Comparison of ENCODE assay signal across 8 cellular contexts in genomic region chr2:69830045-69830905, GRCh38. TPM values are rescaled to one million over a fixed set of nuclear protein-coding genes. Genes with fewer than 3 reads are reported as not detected.
A peak's percentile ranks its signal among the peaks of the same experiment; 100 is the strongest.
DNase-seq lines count a peak whose midpoint lies in the region; ATAC-seq and TF ChIP-seq lines count a peak whose summit lies in the region.

No MANE protein-coding gene starts in this region.

- WGBS in lung, 2 donors = 2 to 3% methylated on average over 44 to 45 of the region's 45 CpGs

- H3K4me3 ChIP-seq in HAP-1 = peak overlapping the region; percentile 86
- peak overlapping the region; percentile 78 to 100 (median 98) for H3K4me3 ChIP-seq in dorsolateral prefrontal cortex
- peak overlapping the region; percentile 84 for H3K4me3 ChIP-seq in lung

- H3K27me3 ChIP-seq in HAP-1 (ENCODE audit: low read depth) (no peaks in the 10 kb centered on the region), dorsolateral prefrontal cortex (no peaks in the 10 kb centered on the region), lung (ENCODE audit: control insufficient read depth, insufficient read depth) (no peaks in the 10 kb centered on the region)

- peak overlapping the region in 52 of 59 donors; percentile 20 to 97 (median 93) for H3K27ac ChIP-seq in dorsolateral prefrontal cortex
- peak overlapping the region; percentile 62 to 67 for H3K27ac ChIP-seq in lung (ENCODE audit: low read depth in 1 of 2, low read length in 1 of 2)

- H3K9me3 ChIP-seq in HAP-1 = no peaks in the 10 kb centered on the region
- H3K9me3 ChIP-seq in lung (ENCODE audit: control insufficient read depth in 2 of 2, insufficient read depth in 1 of 2, low read length in 1 of 2) = no peaks in the 10 kb centered on the region

- H3K36me3 ChIP-seq in HAP-1 (replicated peaks) = no peaks in the 10 kb centered on the region
- no peaks in the 10 kb centered on the region for H3K36me3 ChIP-seq in lung (ENCODE audit: control insufficient read depth in 2 of 2, insufficient read depth in 2 of 2, low read length in 2 of 2)

- ATAC-seq in lung (ENCODE audit: insufficient read depth, low FRiP score) = peak; percentile 44

- in situ Hi-C loops in HAP-1 (cut with MboI; ENCODE audit: low sequenced_read_pairs) = no loop called here

- H3K4me1 ChIP-seq in HAP-1 (peaks cover 15% of the 10 kb centered on the region), lung (ENCODE audit: control insufficient read depth in 2 of 2, insufficient read depth in 2 of 2, low read length in 2 of 2) (peaks cover 5 to 12% of the 10 kb centered on the region in 2 donors)

- no peak for TF ChIP-seq CTCF in dorsolateral prefrontal cortex (IDR thresholded peaks at IDR 0.05 in 54 of 56, conservative IDR thresholded peaks at IDR 0.05 in 2 of 56; ENCODE audit: low read depth in 1 of 56, partially characterized antibody in 56 of 56)
- TF ChIP-seq CTCF in lung (IDR thresholded peaks at IDR 0.05; ENCODE audit: control extremely low read depth, extremely low read depth) = no peak

- intact Hi-C loops in dorsolateral prefrontal cortex (cut with DNase I) = loop anchor here (5.0 to 10.0 kb wide), 3 partner anchors 62 to 237 kb away; partner anchors contain the start of gene SNRNP27 (in 2 of the 2)

- DNase-seq in GM03348 (ENCODE audit: low spot score) (peak; percentile 40), HAP-1 (ENCODE audit: low spot score in 2 of 2) (peak; percentile 20 to 64), M059J (ENCODE audit: low read depth) (peak; percentile 67), dorsolateral prefrontal cortex (peak in 2 of 10 donors; percentile 35 to 49), lung (ENCODE audit: low spot score) (peak; percentile 44), NCI-H345 (lab: John Stamatoyannopoulos, UW) (no peak)
- DNase-seq in activated CD4-positive, alpha-beta T cell treated with anti-CD3 and anti-CD28 coated beads for 24 hours (ENCODE audit: low read depth in 2 of 2) = peak; percentile 3 to 19
- DNase-seq in stimulated activated CD8-positive, alpha-beta memory T cell treated with anti-CD3 and anti-CD28 coated beads, Interleukin-15, amount 100 ng/mL, for 4 hours (ENCODE audit: low read depth in 2 of 2) = peak; percentile 8 to 15

RNA-seq across cellular contexts. Expression of gene GMCL1, which starts 0.8 kb away (rescaled TPM):
- 3.5 and 9.4 TPM in 2 replicates for total RNA-seq in M059J (2014; rRNA removed; shearing (Covaris generic))
- total RNA-seq in dorsolateral prefrontal cortex = 10 to 100 TPM; 11.5 to 39.4 (median 22.1) TPM
- 10 to 100 TPM; 13.4 to 31.1 TPM for total RNA-seq in lung
- polyA plus RNA-seq in lung = 1 to 10 TPM; 6.8 to 8.1 TPM
